19 cellular contexts compared by ENCODE assay signal in the genomic region with DNA sequence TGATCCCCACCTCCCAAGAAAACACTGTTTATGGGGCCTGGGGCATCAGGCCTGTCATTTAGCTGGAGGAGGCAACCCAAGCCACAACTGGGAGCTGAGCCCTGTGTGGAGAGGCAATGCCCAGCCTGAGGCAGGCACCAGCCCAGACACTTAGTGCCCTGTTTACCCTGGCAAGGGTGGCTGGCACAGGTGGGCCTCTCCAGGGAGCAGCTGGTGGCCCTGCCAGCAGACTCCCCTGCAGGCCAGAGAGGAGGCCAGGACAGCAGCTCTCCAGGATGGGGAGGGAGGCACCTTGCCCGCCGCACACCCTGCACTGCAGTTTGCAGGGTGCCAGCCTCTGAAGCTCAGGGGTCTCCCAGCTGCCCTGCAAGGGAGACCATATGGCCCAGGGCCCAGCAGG. TPM values are rescaled to one million over a fixed set of nuclear protein-coding genes. Genes with fewer than 3 reads are reported as not detected.
DNase-seq lines count a peak whose midpoint lies in the region; ATAC-seq and TF ChIP-seq lines count a peak whose summit lies in the region.
"Had no signal": no experiment of that assay in that cellular context is flagged by ENCODE, and none has a peak within 500 bp of the region (broad histone marks: within the 10 kb centered on the region; RNA-seq: fewer than 3 reads in every experiment).

No MANE protein-coding gene starts in this region.

- peaks cover 77% of the 10 kb centered on the region for H3K4me1 Mint-ChIP-seq in brain
- H3K4me1 Mint-ChIP-seq: CD8-positive, alpha-beta memory T cell had no signal

- H3K23ac ChIP-seq in neuronal stem cell (ENCODE audit: low read depth, low read length, poor library complexity), result peak overlapping the region; percentile 30

- H2AFZ ChIP-seq in neuronal stem cell (ENCODE audit: low read length), result no peak overlapping the region

- H3K4me1 ChIP-seq in neuronal stem cell (ENCODE audit: control insufficient read depth in 2 of 2, insufficient read depth in 1 of 2, low read depth in 1 of 2, low read length in 2 of 2) (peaks cover 18 to 36% of the 10 kb centered on the region in 2 donors), aorta (ENCODE audit: control insufficient read depth in 1 of 2, insufficient read depth in 2 of 2, low read length in 2 of 2) (peaks cover 0 to 3% of the 10 kb centered on the region in 2 donors)
- H3K4me1 ChIP-seq: adrenal gland had no signal

- no peak overlapping the region for H3K4me3 Mint-ChIP-seq in brain
- H3K4me3 Mint-ChIP-seq: activated T-cell treated with anti-CD3 and anti-CD28 coated beads, Interleukin-2, amount 50 U/mL, for 72 hours; CD8-positive, alpha-beta memory T cell; type B pancreatic cell had no signal

- H3K18ac ChIP-seq in neuronal stem cell (ENCODE audit: low read length), result peak overlapping the region; percentile 81

- H3K27me3 Mint-ChIP-seq in brain, result peaks cover 16% of the 10 kb centered on the region

- no peaks in the 10 kb centered on the region for H3K79me1 ChIP-seq in neuronal stem cell (ENCODE audit: low read depth, low read length)

- H2BK12ac ChIP-seq in neuronal stem cell (ENCODE audit: low read length), result peak overlapping the region; percentile 64

- no peak overlapping the region for H3K14ac ChIP-seq in neuronal stem cell (ENCODE audit: low read length)

- no peak overlapping the region for H3K4me2 ChIP-seq in neuronal stem cell (ENCODE audit: insufficient read depth, low read length, poor library complexity, severe bottlenecking)

- H4K8ac ChIP-seq in neuronal stem cell (ENCODE audit: low read depth, low read length), result no peak overlapping the region

- ATAC-seq in left cardiac atrium (no peak), aorta (ENCODE audit: low FRiP score) (peak; percentile 24), GM21737 (IDR thresholded peaks at IDR 0.05; ENCODE audit: unreplicated experiment) (no peak)
- ATAC-seq: activated T-cell treated with anti-CD3 and anti-CD28 coated beads, Interleukin-2, amount 50 U/mL, for 72 hours had no signal

- H2BK5ac ChIP-seq in neuronal stem cell (ENCODE audit: low read length), result no peak overlapping the region

- no peak overlapping the region for H4K91ac ChIP-seq in neuronal stem cell (ENCODE audit: low read depth, low read length, poor library complexity)

- peak overlapping the region; percentile 89 for H2AK5ac ChIP-seq in neuronal stem cell (ENCODE audit: low read depth, low read length)

- H3K9me3 Mint-ChIP-seq in brain, result peaks cover 0 to 2% (median 0%) of the 10 kb centered on the region in 5 experiments
- H3K9me3 Mint-ChIP-seq: activated T-cell treated with anti-CD3 and anti-CD28 coated beads, Interleukin-2, amount 50 U/mL, for 72 hours; CD8-positive, alpha-beta memory T cell; type B pancreatic cell had no signal

- H3K27me3 ChIP-seq in neuronal stem cell (ENCODE audit: control insufficient read depth in 3 of 3, insufficient read depth in 3 of 3, low read depth in 1 of 3, low read length in 3 of 3) (peaks cover 0 to 57% (median 0%) of the 10 kb centered on the region in 3 experiments), aorta (ENCODE audit: control insufficient read depth in 1 of 2, insufficient read depth in 2 of 2, low read length in 1 of 2) (no peaks in the 10 kb centered on the region)
- H3K27me3 ChIP-seq: adrenal gland, gastroesophageal sphincter had no signal

- peak overlapping the region; percentile 68 for H3K9ac ChIP-seq in neuronal stem cell (ENCODE audit: low read depth, low read length, poor library complexity)

- H3K27ac Mint-ChIP-seq in brain, result peak overlapping the region in 4 of 5 experiments; percentile 57 to 93 (median 72)
- H3K27ac Mint-ChIP-seq: activated T-cell treated with anti-CD3 and anti-CD28 coated beads, Interleukin-2, amount 50 U/mL, for 72 hours; CD8-positive, alpha-beta memory T cell had no signal

- no peak overlapping the region for H3K4ac ChIP-seq in neuronal stem cell (ENCODE audit: low read length)

- H3K4me3 ChIP-seq in neuronal stem cell (ENCODE audit: low read length in 2 of 2) (no peak overlapping the region), aorta (ENCODE audit: low read length in 2 of 2) (no peak overlapping the region), foreskin fibroblast (ENCODE audit: low read depth in 1 of 2, low read length in 2 of 2) (no peak overlapping the region)
- H3K4me3 ChIP-seq: adrenal gland, gastroesophageal sphincter had no signal

- H2BK15ac ChIP-seq in neuronal stem cell (ENCODE audit: low read length), result peak overlapping the region; percentile 99

- no peak overlapping the region for H3K27ac ChIP-seq in neuronal stem cell (replicated peaks; ENCODE audit: low read length)
- H3K27ac ChIP-seq in aorta (ENCODE audit: low read depth in 1 of 2, low read length in 2 of 2), result no peak overlapping the region
- H3K27ac ChIP-seq: adrenal gland, gastroesophageal sphincter had no signal

- H3K9me3 ChIP-seq in neuronal stem cell (replicated peaks in 1 of 2; ENCODE audit: control insufficient read depth in 2 of 2, insufficient read depth in 1 of 2, low read depth in 1 of 2, low read length in 2 of 2), result no peaks in the 10 kb centered on the region
- no peaks in the 10 kb centered on the region for H3K9me3 ChIP-seq in aorta (ENCODE audit: control insufficient read depth, low read length)
- H3K9me3 ChIP-seq: adrenal gland, gastroesophageal sphincter had no signal

- peak; percentile 60 for DNase-seq in cardiac septum (ENCODE audit: low spot score)
- no peak for DNase-seq in left cardiac atrium
- no peak for DNase-seq in neuronal stem cell (ENCODE audit: low spot score)
- peak; percentile 67 to 77 for DNase-seq in aorta
- DNase-seq in foreskin fibroblast, result no peak
- DNase-seq in COR-L47 (lab: John Stamatoyannopoulos, UW), result no peak
- DNase-seq: ACHN; activated CD4-positive, alpha-beta T cell treated with anti-CD3 and anti-CD28 coated beads, Interleukin-2, amount 50 U/mL, for 48 hours; activated T-cell treated with anti-CD3 and anti-CD28 coated beads, Interleukin-2, amount 50 U/mL, for 72 hours; CD8-positive, alpha-beta memory T cell; MM.1S; SHP77; stimulated activated CD4-positive, alpha-beta T cell treated with anti-CD3 and anti-CD28 coated beads, Interleukin-4, amount 100 ng/mL, for 4 hours had no signal

- no CpG with 5 or more reads among the region's 2 CpGs for WGBS in neuronal stem cell (ENCODE audit: extremely low coverage in 2 of 2, insufficient read length in 2 of 2, insufficient replicate concordance in 1 of 2), 2 donors
- WGBS in aorta, 2 donors, result 14% methylated on average over 2 of the region's 2 CpGs

- H3K36me3 ChIP-seq in neuronal stem cell (replicated peaks in 1 of 2; ENCODE audit: control insufficient read depth in 2 of 2, insufficient read depth in 2 of 2, low read length in 2 of 2) (no peaks in the 10 kb centered on the region), aorta (ENCODE audit: control insufficient read depth in 1 of 2, insufficient read depth in 2 of 2, low read length in 1 of 2) (no peaks in the 10 kb centered on the region)
- H3K36me3 ChIP-seq: adrenal gland, gastroesophageal sphincter had no signal

- no peaks in the 10 kb centered on the region for H3K36me3 Mint-ChIP-seq in brain
- H3K36me3 Mint-ChIP-seq: CD8-positive, alpha-beta memory T cell; type B pancreatic cell had no signal

- no peak for TF ChIP-seq CTCF in brain (conservative IDR thresholded peaks at IDR 0.05)
- no peak for TF ChIP-seq CTCF in foreskin fibroblast (IDR thresholded peaks at IDR 0.05; ENCODE audit: low read depth, low read length)

- H2BK120ac ChIP-seq in neuronal stem cell (ENCODE audit: low read depth, low read length), result peak overlapping the region; percentile 17

- intact Hi-C loops in cardiac septum (cut with DNase I) (no loop called here), left cardiac atrium (cut with DNase I) (no loop called here), aorta (cut with DNase I) (no loop called here)

RNA-seq across cellular contexts. Expression of gene TMEM92, which starts 9.1 kb away (rescaled TPM):
- total RNA-seq in cardiac septum (not detected), left cardiac atrium (under 1 TPM; 0.10 to 0.65 TPM), aorta (1 to 10 TPM in 1 of 2 donors, under 1 TPM in 1; 0.94 to 1.4 TPM)
- polyA plus RNA-seq in brain (ENCODE audit: insufficient read depth, low read depth, low replicate concordance) (not detected), aorta (10 to 100 TPM in 1 of 2 donors, not detected in 1; 12.4 TPM)
- 5.0 TPM for polyA plus RNA-seq in neuronal stem cell (2013, experiment 1 of 2)
- 5.5 TPM for polyA plus RNA-seq in neuronal stem cell (2013, experiment 2 of 2)
- total RNA-seq: adrenal gland; CD8-positive, alpha-beta memory T cell; cerebellum had no signal
- polyA plus RNA-seq: CD8-positive, alpha-beta memory T cell had no signal

Comparison
In these comparisons a context has a peak if more than half of its experiments do, and no peak if none do; other contexts are left out.
1. DNase-seq: peak in cardiac septum (single experiment) and aorta (2 of 2); none in left cardiac atrium (single experiment), neuronal stem cell (single experiment), foreskin fibroblast (0 of 2) and COR-L47 (single experiment).